In the genomic region with DNA sequence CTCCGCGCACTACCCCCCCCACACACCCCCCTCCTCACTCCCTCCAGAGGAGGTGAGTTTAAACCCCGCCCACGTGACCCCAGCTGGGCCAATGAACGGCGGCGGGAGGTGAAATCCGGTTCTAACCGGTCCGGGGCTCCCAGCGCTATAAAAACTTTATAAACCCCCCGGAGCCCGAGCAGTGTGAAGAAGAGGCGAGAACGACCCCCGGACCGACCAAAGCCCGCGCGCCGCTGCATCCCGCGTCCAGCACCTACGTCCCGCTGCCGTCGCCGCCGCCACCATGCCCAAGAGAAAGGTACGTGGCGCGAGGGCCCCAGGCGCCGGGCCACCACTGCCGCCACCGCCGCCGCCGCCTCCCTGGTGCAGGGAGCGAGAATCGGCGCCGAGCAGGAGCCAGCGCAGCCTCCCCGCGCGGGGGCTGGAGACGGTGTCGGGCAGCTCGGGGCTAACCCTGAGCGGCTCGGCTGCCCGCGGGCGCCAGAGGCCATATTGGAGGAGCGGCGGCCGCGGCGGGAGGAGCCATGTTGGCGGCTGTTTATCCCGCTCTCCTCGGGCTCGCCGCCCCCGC, we compare ENCODE assay signal across 8 cellular contexts. TPM values are rescaled to one million over a fixed set of nuclear protein-coding genes. Genes with fewer than 3 reads are reported as not detected.
DNase-seq lines count a peak whose midpoint lies in the region; ATAC-seq and TF ChIP-seq lines count a peak whose summit lies in the region.

A gene (plus strand): TSS at position 111 of the 571 bp plus-strand sequence. CDS start 173 bp downstream, at position 284.

- H3K27ac ChIP-seq in esophagus (ENCODE audit: low read depth in 2 of 2, low read length in 1 of 2): peak within 1 kb of the TSS; percentile 96 to 100

- H3K36me3 ChIP-seq in esophagus (ENCODE audit: control insufficient read depth in 2 of 2, insufficient read depth in 2 of 2, low read length in 1 of 2) (peaks cover 3 to 9% of the 10 kb centered on the region in 2 donors), mucosa of stomach (ENCODE audit: control insufficient read depth, insufficient read depth, low read length) (peaks cover 18% of the 10 kb centered on the region)

- H3K9me3 ChIP-seq in esophagus (ENCODE audit: control insufficient read depth in 2 of 2, insufficient read depth in 1 of 2, low read depth in 1 of 2, low read length in 1 of 2): no peaks in the 10 kb centered on the region
- H3K9me3 ChIP-seq in mucosa of stomach (ENCODE audit: control insufficient read depth, low read length): no peaks in the 10 kb centered on the region

- H3K27me3 ChIP-seq in esophagus (ENCODE audit: control insufficient read depth in 1 of 2, insufficient read depth in 2 of 2, low read length in 2 of 2) (no peaks in the 10 kb centered on the region), mucosa of stomach (ENCODE audit: control insufficient read depth, insufficient read depth, low read length) (no peaks in the 10 kb centered on the region)

- DNase-seq in COLO829 (ENCODE audit: low spot score) (peak; percentile 69), HUDEP-2 (lab: John Stamatoyannopoulos, UW; ENCODE audit: unreplicated experiment in 76 of 76) (peak in 75 of 76 experiments; percentile 14 to 92 (median 82))
- DNase-seq in activated T-cell treated with anti-CD3 and anti-CD28 coated beads, Interleukin-2, amount 50 U/mL, for 1 hour: peak; percentile 84
- peak; percentile 78 to 79 for DNase-seq in stimulated activated CD8-positive, alpha-beta memory T cell treated with anti-CD3 and anti-CD28 coated beads, Interleukin-4, amount 100 ng/mL, for 4 hours (ENCODE audit: low read depth in 2 of 2, low spot score in 1 of 2)

- H3K9ac ChIP-seq in mucosa of stomach (ENCODE audit: low read length): peak within 1 kb of the TSS; percentile 89

- WGBS in esophagus, 2 donors: 0% methylated on average over 60 to 66 of the region's 66 CpGs

- H3K4me3 ChIP-seq in esophagus (ENCODE audit: low read depth in 1 of 2, low read length in 2 of 2) (peak within 1 kb of the TSS; percentile 85 to 98), mucosa of stomach (ENCODE audit: low read length) (peak within 1 kb of the TSS; percentile 64)

- H3K4me1 ChIP-seq in esophagus (ENCODE audit: control insufficient read depth in 2 of 2, insufficient read depth in 2 of 2, low read length in 1 of 2) (peaks cover 4 to 22% of the 10 kb centered on the region in 2 donors), mucosa of stomach (ENCODE audit: control insufficient read depth, insufficient read depth, low read length) (peaks cover 24% of the 10 kb centered on the region)

- ATAC-seq in GM21381 (IDR thresholded peaks at IDR 0.05; ENCODE audit: unreplicated experiment): peak; percentile 46

TF ChIP-seq in PFSK-1, 5 proteins besides CTCF, POLR2A, EP300 and RAD21:
- TF ChIP-seq TAF1 (IDR thresholded peaks at IDR 0.05; ENCODE audit: borderline replicate concordance, insufficient read depth, low read length): peak; percentile 36; the same call in 1 of the 2 replicates
- no peak for TF ChIP-seq SIN3A (IDR thresholded peaks at IDR 0.05; ENCODE audit: borderline replicate concordance, insufficient read depth, low read length)
- TF ChIP-seq FOXP2 (optimal IDR thresholded peaks at IDR 0.05; ENCODE audit: borderline replicate concordance, extremely low read depth, extremely low read length, insufficient read depth): no peak
- TF ChIP-seq, protein P1, sequence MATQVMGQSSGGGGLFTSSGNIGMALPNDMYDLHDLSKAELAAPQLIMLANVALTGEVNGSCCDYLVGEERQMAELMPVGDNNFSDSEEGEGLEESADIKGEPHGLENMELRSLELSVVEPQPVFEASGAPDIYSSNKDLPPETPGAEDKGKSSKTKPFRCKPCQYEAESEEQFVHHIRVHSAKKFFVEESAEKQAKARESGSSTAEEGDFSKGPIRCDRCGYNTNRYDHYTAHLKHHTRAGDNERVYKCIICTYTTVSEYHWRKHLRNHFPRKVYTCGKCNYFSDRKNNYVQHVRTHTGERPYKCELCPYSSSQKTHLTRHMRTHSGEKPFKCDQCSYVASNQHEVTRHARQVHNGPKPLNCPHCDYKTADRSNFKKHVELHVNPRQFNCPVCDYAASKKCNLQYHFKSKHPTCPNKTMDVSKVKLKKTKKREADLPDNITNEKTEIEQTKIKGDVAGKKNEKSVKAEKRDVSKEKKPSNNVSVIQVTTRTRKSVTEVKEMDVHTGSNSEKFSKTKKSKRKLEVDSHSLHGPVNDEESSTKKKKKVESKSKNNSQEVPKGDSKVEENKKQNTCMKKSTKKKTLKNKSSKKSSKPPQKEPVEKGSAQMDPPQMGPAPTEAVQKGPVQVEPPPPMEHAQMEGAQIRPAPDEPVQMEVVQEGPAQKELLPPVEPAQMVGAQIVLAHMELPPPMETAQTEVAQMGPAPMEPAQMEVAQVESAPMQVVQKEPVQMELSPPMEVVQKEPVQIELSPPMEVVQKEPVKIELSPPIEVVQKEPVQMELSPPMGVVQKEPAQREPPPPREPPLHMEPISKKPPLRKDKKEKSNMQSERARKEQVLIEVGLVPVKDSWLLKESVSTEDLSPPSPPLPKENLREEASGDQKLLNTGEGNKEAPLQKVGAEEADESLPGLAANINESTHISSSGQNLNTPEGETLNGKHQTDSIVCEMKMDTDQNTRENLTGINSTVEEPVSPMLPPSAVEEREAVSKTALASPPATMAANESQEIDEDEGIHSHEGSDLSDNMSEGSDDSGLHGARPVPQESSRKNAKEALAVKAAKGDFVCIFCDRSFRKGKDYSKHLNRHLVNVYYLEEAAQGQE (IDR thresholded peaks at IDR 0.05; ENCODE audit: insufficient read depth in 1 of 2, low read depth in 2 of 2, low read length in 2 of 2): no peak
- TF ChIP-seq POLR2AphosphoS5 (IDR thresholded peaks at IDR 0.05; ENCODE audit: low read depth, low read length): peak; percentile 80

RNA-seq across cellular contexts. Expression of the gene that starts here (rescaled TPM):
- polyA plus RNA-seq in PFSK-1 (2012; ENCODE audit: insufficient read length, low read depth): 740 TPM
- polyA plus RNA-seq in esophagus: 100 to 1,000 TPM; 314 to 439 TPM

Comparison
In these comparisons a context has a peak if more than half of its experiments do, and no peak if none do; other contexts are left out.
1. Peak in every context shown above with its lines: DNase-seq, ATAC-seq, H3K4me3 ChIP-seq and H3K27ac ChIP-seq.